Comparison of ENCODE assay signal across 1 cellular context in the genomic region with DNA sequence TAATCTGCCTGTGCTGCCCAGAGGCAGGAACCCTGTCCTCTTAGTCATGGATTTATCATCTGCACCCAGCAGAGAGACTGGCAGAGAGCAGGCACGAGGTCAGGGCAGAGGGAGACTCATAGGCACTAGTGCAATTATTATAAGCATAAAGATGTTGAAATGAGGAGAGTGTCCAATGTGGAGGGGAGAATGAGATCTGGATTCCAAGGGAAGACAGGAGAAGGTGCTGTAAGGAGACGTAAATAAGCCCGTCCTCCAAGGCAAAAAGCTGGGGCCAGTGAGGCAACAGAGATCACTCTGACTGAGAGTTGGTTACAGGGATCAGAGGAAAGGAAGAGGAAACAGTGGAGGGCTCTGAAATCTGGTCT.
TF ChIP-seq lines count a peak whose summit lies in the region.

No MANE protein-coding gene starts in this region.

TF ChIP-seq in HCT116, 20 proteins besides CTCF, POLR2A, EP300 and RAD21:
- TF ChIP-seq CEBPB (IDR thresholded peaks at IDR 0.05; ENCODE audit: low read depth) (peak; percentile 5; the same call in 1 of the 2 replicates), FOSL1 (IDR thresholded peaks at IDR 0.05; ENCODE audit: low read depth) (peak; percentile 67), EGR1 (IDR thresholded peaks at IDR 0.05; ENCODE audit: low read depth) (no peak), SP1 (IDR thresholded peaks at IDR 0.05; ENCODE audit: low read depth) (peak; percentile 48; the same call in 1 of the 2 replicates), TCF7L2 (IDR thresholded peaks at IDR 0.05; ENCODE audit: borderline replicate concordance, extremely low read depth, insufficient read depth, insufficient read length) (no peak), ELF1 (IDR thresholded peaks at IDR 0.05; ENCODE audit: borderline replicate concordance, low read depth) (no peak), ZNF274 (IDR thresholded peaks at IDR 0.05; ENCODE audit: low read depth, low read length) (no peak), POLR2AphosphoS5 (IDR thresholded peaks at IDR 0.05; ENCODE audit: low read depth, low read length) (no peak), YY1 (IDR thresholded peaks at IDR 0.05; ENCODE audit: extremely low read depth, insufficient replicate concordance, low read depth, low read length) (no peak), SRF (IDR thresholded peaks at IDR 0.05; ENCODE audit: low read depth) (no peak), CBX3 (IDR thresholded peaks at IDR 0.05; ENCODE audit: low read depth) (no peak), EZH2phosphoT487 (IDR thresholded peaks at IDR 0.05; ENCODE audit: borderline replicate concordance) (no peak), EZH2 (IDR thresholded peaks at IDR 0.05) (no peak), JUND (IDR thresholded peaks at IDR 0.05) (peak; percentile 40; the same call in 1 of the 2 replicates), ZFX (IDR thresholded peaks at IDR 0.05) (no peak), SIN3A (IDR thresholded peaks at IDR 0.05; ENCODE audit: low read depth) (no peak)
- TF ChIP-seq, protein P1, sequence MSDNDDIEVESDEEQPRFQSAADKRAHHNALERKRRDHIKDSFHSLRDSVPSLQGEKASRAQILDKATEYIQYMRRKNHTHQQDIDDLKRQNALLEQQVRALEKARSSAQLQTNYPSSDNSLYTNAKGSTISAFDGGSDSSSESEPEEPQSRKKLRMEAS (IDR thresholded peaks at IDR 0.05), result peak; percentile 81
- TF ChIP-seq, protein P2, sequence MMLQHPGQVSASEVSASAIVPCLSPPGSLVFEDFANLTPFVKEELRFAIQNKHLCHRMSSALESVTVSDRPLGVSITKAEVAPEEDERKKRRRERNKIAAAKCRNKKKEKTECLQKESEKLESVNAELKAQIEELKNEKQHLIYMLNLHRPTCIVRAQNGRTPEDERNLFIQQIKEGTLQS (IDR thresholded peaks at IDR 0.05), result no peak
- TF ChIP-seq, protein P3, sequence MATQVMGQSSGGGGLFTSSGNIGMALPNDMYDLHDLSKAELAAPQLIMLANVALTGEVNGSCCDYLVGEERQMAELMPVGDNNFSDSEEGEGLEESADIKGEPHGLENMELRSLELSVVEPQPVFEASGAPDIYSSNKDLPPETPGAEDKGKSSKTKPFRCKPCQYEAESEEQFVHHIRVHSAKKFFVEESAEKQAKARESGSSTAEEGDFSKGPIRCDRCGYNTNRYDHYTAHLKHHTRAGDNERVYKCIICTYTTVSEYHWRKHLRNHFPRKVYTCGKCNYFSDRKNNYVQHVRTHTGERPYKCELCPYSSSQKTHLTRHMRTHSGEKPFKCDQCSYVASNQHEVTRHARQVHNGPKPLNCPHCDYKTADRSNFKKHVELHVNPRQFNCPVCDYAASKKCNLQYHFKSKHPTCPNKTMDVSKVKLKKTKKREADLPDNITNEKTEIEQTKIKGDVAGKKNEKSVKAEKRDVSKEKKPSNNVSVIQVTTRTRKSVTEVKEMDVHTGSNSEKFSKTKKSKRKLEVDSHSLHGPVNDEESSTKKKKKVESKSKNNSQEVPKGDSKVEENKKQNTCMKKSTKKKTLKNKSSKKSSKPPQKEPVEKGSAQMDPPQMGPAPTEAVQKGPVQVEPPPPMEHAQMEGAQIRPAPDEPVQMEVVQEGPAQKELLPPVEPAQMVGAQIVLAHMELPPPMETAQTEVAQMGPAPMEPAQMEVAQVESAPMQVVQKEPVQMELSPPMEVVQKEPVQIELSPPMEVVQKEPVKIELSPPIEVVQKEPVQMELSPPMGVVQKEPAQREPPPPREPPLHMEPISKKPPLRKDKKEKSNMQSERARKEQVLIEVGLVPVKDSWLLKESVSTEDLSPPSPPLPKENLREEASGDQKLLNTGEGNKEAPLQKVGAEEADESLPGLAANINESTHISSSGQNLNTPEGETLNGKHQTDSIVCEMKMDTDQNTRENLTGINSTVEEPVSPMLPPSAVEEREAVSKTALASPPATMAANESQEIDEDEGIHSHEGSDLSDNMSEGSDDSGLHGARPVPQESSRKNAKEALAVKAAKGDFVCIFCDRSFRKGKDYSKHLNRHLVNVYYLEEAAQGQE (IDR thresholded peaks at IDR 0.05; ENCODE audit: low read depth), result no peak
- TF ChIP-seq, protein P4, sequence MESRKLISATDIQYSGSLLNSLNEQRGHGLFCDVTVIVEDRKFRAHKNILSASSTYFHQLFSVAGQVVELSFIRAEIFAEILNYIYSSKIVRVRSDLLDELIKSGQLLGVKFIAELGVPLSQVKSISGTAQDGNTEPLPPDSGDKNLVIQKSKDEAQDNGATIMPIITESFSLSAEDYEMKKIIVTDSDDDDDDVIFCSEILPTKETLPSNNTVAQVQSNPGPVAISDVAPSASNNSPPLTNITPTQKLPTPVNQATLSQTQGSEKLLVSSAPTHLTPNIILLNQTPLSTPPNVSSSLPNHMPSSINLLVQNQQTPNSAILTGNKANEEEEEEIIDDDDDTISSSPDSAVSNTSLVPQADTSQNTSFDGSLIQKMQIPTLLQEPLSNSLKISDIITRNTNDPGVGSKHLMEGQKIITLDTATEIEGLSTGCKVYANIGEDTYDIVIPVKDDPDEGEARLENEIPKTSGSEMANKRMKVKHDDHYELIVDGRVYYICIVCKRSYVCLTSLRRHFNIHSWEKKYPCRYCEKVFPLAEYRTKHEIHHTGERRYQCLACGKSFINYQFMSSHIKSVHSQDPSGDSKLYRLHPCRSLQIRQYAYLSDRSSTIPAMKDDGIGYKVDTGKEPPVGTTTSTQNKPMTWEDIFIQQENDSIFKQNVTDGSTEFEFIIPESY (IDR thresholded peaks at IDR 0.05; ENCODE audit: extremely low read depth, insufficient replicate concordance, low read length), result no peak
